ENCODE assay signal across 8 cellular contexts in the genomic region with DNA sequence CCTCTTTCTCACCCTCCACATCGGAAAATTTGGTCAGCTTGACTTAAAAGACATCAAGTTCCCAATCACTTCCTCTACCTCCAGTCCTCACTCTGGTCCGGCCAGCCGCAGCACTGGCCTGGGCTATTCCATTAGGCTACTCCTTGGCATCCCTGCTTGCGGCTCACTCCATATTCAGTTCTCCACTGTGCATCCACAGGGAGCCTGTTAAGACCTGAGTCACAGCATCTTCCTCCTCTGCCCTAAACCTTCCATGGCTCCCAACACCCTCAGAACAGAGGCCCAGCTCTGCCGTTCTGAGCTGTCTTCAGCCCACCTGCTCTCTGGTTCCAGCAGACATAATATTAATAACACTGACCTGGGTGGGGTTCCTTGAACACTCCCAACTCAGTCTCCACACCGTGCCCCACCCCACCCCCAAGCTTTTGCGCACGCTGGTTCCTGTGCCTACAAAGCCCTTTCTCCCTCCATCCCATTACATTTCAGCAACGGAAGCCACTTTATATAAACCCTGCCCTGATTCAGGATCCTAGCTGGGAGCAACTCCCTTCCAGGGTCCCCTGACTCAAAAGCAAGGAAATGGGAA. TPM values are rescaled to one million over a fixed set of nuclear protein-coding genes. Genes with fewer than 3 reads are reported as not detected.
A peak's percentile ranks its signal among the peaks of the same experiment; 100 is the strongest.
DNase-seq lines count a peak whose midpoint lies in the region; ATAC-seq and TF ChIP-seq lines count a peak whose summit lies in the region.

No MANE protein-coding gene starts in this region.

- peak overlapping the region; percentile 65 for H3K9ac ChIP-seq in iPS-15b (ENCODE audit: low read depth, low read length)

- peak; percentile 68 for DNase-seq in activated effector memory CD4-positive, alpha-beta T cell treated with anti-CD3 and anti-CD28 coated beads, Interleukin-2, amount 50 U/mL, for 16 hours
- DNase-seq in activated effector memory CD4-positive, alpha-beta T cell treated with Interleukin-2 at 50 U/mL for 16 hours = no peak
- peak; percentile 29 for DNase-seq in activated naive CD4-positive, alpha-beta T cell treated with anti-CD3 and anti-CD28 coated beads, Interleukin-2, amount 10 ng/mL, durations not matched to agents 7 days and 5 days
- DNase-seq in stimulated activated naive B cell treated with anti-CD40 and anti-IgM and Interleukin-4, amounts not matched to agents 10 μg/mL and 1 μg/mL and 100 μg/mL, for 72 hours = no peak
- DNase-seq in NOMO-1 (lab: John Stamatoyannopoulos, UW; ENCODE audit: unreplicated experiment in 2 of 2) (no peak), GM13977 (ENCODE audit: low spot score) (no peak), ureter (ENCODE audit: low spot score) (no peak)

- peaks cover 70% of the 10 kb centered on the region for H3K36me3 Mint-ChIP-seq in activated naive CD4-positive, alpha-beta T cell treated with anti-CD3 and anti-CD28 coated beads, Interleukin-2, amount 10 ng/mL, durations not matched to agents 7 days and 5 days
- H3K36me3 Mint-ChIP-seq in stimulated activated naive B cell treated with anti-CD40 and anti-IgM and Interleukin-4, amounts not matched to agents 10 μg/mL and 1 μg/mL and 100 μg/mL, for 72 hours = peaks cover 44 to 48% of the 10 kb centered on the region in 2 donors

- H3K4me3 ChIP-seq in iPS-15b (ENCODE audit: low read depth, low read length) = peak overlapping the region; percentile 86

- CTCF ChIA-PET in activated naive CD4-positive, alpha-beta T cell treated with anti-CD3 and anti-CD28 coated beads, Interleukin-2, amount 10 ng/mL, durations not matched to agents 7 days and 5 days (lab: Charles Lee) = no interaction called here

- peaks cover 75% of the 10 kb centered on the region for H3K9me3 Mint-ChIP-seq in activated naive CD4-positive, alpha-beta T cell treated with anti-CD3 and anti-CD28 coated beads, Interleukin-2, amount 10 ng/mL, durations not matched to agents 7 days and 5 days
- peaks cover 22 to 28% of the 10 kb centered on the region in 2 donors for H3K9me3 Mint-ChIP-seq in stimulated activated naive B cell treated with anti-CD40 and anti-IgM and Interleukin-4, amounts not matched to agents 10 μg/mL and 1 μg/mL and 100 μg/mL, for 72 hours

- H3K27me3 Mint-ChIP-seq in activated naive CD4-positive, alpha-beta T cell treated with anti-CD3 and anti-CD28 coated beads, Interleukin-2, amount 10 ng/mL, durations not matched to agents 7 days and 5 days = peaks cover 12% of the 10 kb centered on the region
- H3K27me3 Mint-ChIP-seq in stimulated activated naive B cell treated with anti-CD40 and anti-IgM and Interleukin-4, amounts not matched to agents 10 μg/mL and 1 μg/mL and 100 μg/mL, for 72 hours = peaks cover 0 to 3% of the 10 kb centered on the region in 2 donors

- peak overlapping the region; percentile 97 for H3K4me3 Mint-ChIP-seq in activated naive CD4-positive, alpha-beta T cell treated with anti-CD3 and anti-CD28 coated beads, Interleukin-2, amount 10 ng/mL, durations not matched to agents 7 days and 5 days
- H3K4me3 Mint-ChIP-seq in stimulated activated naive B cell treated with anti-CD40 and anti-IgM and Interleukin-4, amounts not matched to agents 10 μg/mL and 1 μg/mL and 100 μg/mL, for 72 hours = peak overlapping the region; percentile 89 to 96

- peaks cover 8% of the 10 kb centered on the region for H3K4me1 ChIP-seq in iPS-15b (ENCODE audit: control insufficient read depth, insufficient read depth, low read length)

- H3K9me3 ChIP-seq in iPS-15b (ENCODE audit: control insufficient read depth, insufficient read depth, low read length) = peaks cover 18% of the 10 kb centered on the region

- in situ Hi-C loops in GM13977 (cut with MboI; ENCODE audit: low pct_unique_long_range_greater_than_20kb, low sequenced_read_pairs, unreplicated experiment) = loop anchor here (10.0 kb wide), 1 partner anchor 52 kb away; no protein-coding TSS in a partner anchor

- peaks cover 7% of the 10 kb centered on the region for H3K27me3 ChIP-seq in iPS-15b (ENCODE audit: control insufficient read depth, insufficient read depth, low read length)

- H3K27ac Mint-ChIP-seq in activated naive CD4-positive, alpha-beta T cell treated with anti-CD3 and anti-CD28 coated beads, Interleukin-2, amount 10 ng/mL, durations not matched to agents 7 days and 5 days = peak overlapping the region; percentile 91
- H3K27ac Mint-ChIP-seq in stimulated activated naive B cell treated with anti-CD40 and anti-IgM and Interleukin-4, amounts not matched to agents 10 μg/mL and 1 μg/mL and 100 μg/mL, for 72 hours = peak overlapping the region; percentile 76

- peaks cover 23% of the 10 kb centered on the region for H3K36me3 ChIP-seq in iPS-15b (ENCODE audit: control insufficient read depth, insufficient read depth, low read length)

- H3K4me1 Mint-ChIP-seq in activated naive CD4-positive, alpha-beta T cell treated with anti-CD3 and anti-CD28 coated beads, Interleukin-2, amount 10 ng/mL, durations not matched to agents 7 days and 5 days = peaks cover 25% of the 10 kb centered on the region
- H3K4me1 Mint-ChIP-seq in stimulated activated naive B cell treated with anti-CD40 and anti-IgM and Interleukin-4, amounts not matched to agents 10 μg/mL and 1 μg/mL and 100 μg/mL, for 72 hours = peaks cover 25% of the 10 kb centered on the region in 2 donors

- TF ChIP-seq CTCF in GM13977 (IDR thresholded peaks at IDR 0.05; ENCODE audit: extremely low read depth, insufficient read depth, missing control alignments) = no peak

- peak in 1 of 2 donors; percentile 18 for ATAC-seq in stimulated activated naive B cell treated with anti-CD40 and anti-IgM and Interleukin-4, amounts not matched to agents 10 μg/mL and 1 μg/mL and 100 μg/mL, for 72 hours (replicated peaks)

RNA-seq across cellular contexts. Expression of a gene that starts 1.0 kb away (rescaled TPM):
- total RNA-seq in ureter = 10.2 TPM

RNA-seq across cellular contexts. Expression of a gene that starts 36.3 kb away (rescaled TPM):
- 4.6 TPM for total RNA-seq in ureter

RNA-seq across cellular contexts. Expression of a gene that starts 37.1 kb away (rescaled TPM):
- total RNA-seq in ureter = 71.3 TPM

Comparison
In these comparisons a context has a peak if more than half of its experiments do, and no peak if none do; other contexts are left out.
1. DNase-seq: peak in activated effector memory CD4-positive, alpha-beta T cell treated with anti-CD3 and anti-CD28 coated beads, Interleukin-2, amount 50 U/mL, for 16 hours (single experiment) and activated naive CD4-positive, alpha-beta T cell treated with anti-CD3 and anti-CD28 coated beads, Interleukin-2, amount 10 ng/mL, durations not matched to agents 7 days and 5 days (single experiment); none in activated effector memory CD4-positive, alpha-beta T cell treated with Interleukin-2 at 50 U/mL for 16 hours (single experiment), stimulated activated naive B cell treated with anti-CD40 and anti-IgM and Interleukin-4, amounts not matched to agents 10 μg/mL and 1 μg/mL and 100 μg/mL, for 72 hours (single experiment), NOMO-1 (0 of 2), GM13977 (single experiment) and ureter (single experiment).